In the genomic region with DNA sequence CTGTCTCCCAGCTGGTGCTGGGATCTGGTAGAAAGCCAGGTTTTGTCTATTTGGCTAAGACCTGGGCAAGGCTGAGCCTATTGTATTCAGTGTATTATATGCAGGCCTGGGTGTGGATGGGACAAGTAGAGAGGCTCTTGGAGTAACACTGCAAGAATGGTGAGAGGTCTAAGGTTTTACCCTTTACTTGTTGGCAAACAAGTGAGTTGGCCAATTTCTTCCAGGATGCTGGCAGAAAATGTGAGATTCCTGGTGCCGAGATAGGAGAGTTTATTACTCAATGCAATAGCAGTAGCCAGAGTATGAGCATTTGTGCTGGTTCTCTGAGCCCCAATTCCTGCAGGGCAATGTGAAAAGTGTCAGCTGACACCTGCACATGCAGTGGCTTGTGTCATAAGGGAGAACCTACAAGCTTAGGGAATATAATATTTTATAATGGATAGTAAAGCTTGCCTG, we compare ENCODE assay signal across 18 cellular contexts.
A peak's percentile ranks its signal among the peaks of the same experiment; 100 is the strongest.
DNase-seq lines count a peak whose midpoint lies in the region; ATAC-seq and TF ChIP-seq lines count a peak whose summit lies in the region.
"Had no signal": no experiment of that assay in that cellular context is flagged by ENCODE, and none has a peak within 500 bp of the region (broad histone marks: within the 10 kb centered on the region; RNA-seq: fewer than 3 reads in every experiment).

No MANE protein-coding gene starts in this region.

- no peaks in the 10 kb centered on the region for H3K4me1 ChIP-seq in breast epithelium
- peaks cover 0 to 24% (median 6%) of the 10 kb centered on the region in 4 donors for H3K4me1 ChIP-seq in transverse colon
- no peaks in the 10 kb centered on the region for H3K4me1 ChIP-seq in gastroesophageal sphincter
- H3K4me1 ChIP-seq: BLaER1, HAP-1 had no signal

- no peaks in the 10 kb centered on the region for H3K9me3 ChIP-seq in breast epithelium
- no peaks in the 10 kb centered on the region for H3K9me3 ChIP-seq in transverse colon
- H3K9me3 ChIP-seq in gastroesophageal sphincter: no peaks in the 10 kb centered on the region
- H3K9me3 ChIP-seq: BLaER1, HAP-1 had no signal

- H3K27me3 ChIP-seq in breast epithelium: no peaks in the 10 kb centered on the region
- no peaks in the 10 kb centered on the region for H3K27me3 ChIP-seq in transverse colon
- H3K27me3 ChIP-seq in gastroesophageal sphincter: no peaks in the 10 kb centered on the region
- H3K27me3 ChIP-seq: BLaER1 had no signal

- DNase-seq in MCF 10A (ENCODE audit: unreplicated experiment): peak; percentile 5
- DNase-seq in breast epithelium (ENCODE audit: low spot score in 2 of 2): no peak
- peak; percentile 58 for DNase-seq in amniotic epithelial cell (ENCODE audit: low read depth)
- DNase-seq in mucosa of gallbladder (ENCODE audit: low spot score): peak; percentile 47
- DNase-seq in transverse colon: peak; percentile 45
- no peak for DNase-seq in stimulated activated CD4-positive, alpha-beta T cell treated with anti-CD3 and anti-CD28 coated beads, Interleukin-2, amount 100 ng/mL, for 48 hours
- DNase-seq in NCI-H187 (lab: John Stamatoyannopoulos, UW): no peak
- DNase-seq: CD8-positive, alpha-beta T cell; DMS79 treated with DMSO at 0.1 percent for 48 hours; MM.1S; NCI-H1092 treated with DMSO at 0.1 percent for 48 hours; NCI-H187 treated with DMSO at 0.1 percent for 48 hours; NCI-H345; NCI-H526 treated with DMSO at 0.1 percent for 48 hours had no signal

- TF ChIP-seq POLR2A in breast epithelium (IDR thresholded peaks at IDR 0.05) (no peak), transverse colon (IDR thresholded peaks at IDR 0.05) (no peak), gastroesophageal sphincter (IDR thresholded peaks at IDR 0.05) (no peak)

- no peaks in the 10 kb centered on the region for H3K36me3 Mint-ChIP-seq in MCF 10A (ENCODE audit: insufficient read depth, unreplicated experiment)
- H3K36me3 Mint-ChIP-seq: CD8-positive, alpha-beta T cell had no signal

- H3K4me1 Mint-ChIP-seq in MCF 10A (ENCODE audit: insufficient read depth, unreplicated experiment): no peaks in the 10 kb centered on the region

- POLR2A ChIA-PET in MCF 10A (lab: Yijun Ruan, JAX): no interaction called here

- no peaks in the 10 kb centered on the region for H3K9me3 Mint-ChIP-seq in MCF 10A (ENCODE audit: unreplicated experiment)
- H3K9me3 Mint-ChIP-seq: CD8-positive, alpha-beta T cell had no signal

- no TSS peak for BruUV-seq in MCF 10A (replicated peaks; lab: Mats Ljungman, UMichigan)

- no peak for ATAC-seq in gastroesophageal sphincter
- ATAC-seq: CD8-positive, alpha-beta T cell had no signal

- CTCF ChIA-PET in MCF 10A (lab: Yijun Ruan, JAX): interaction anchor here (0.7 kb wide), 3 partner anchors 283 to 595 kb away, joined by 3 read pairs; no protein-coding TSS in a partner anchor

- H3K27me3 Mint-ChIP-seq in MCF 10A (ENCODE audit: insufficient read depth, unreplicated experiment): no peaks in the 10 kb centered on the region

- H3K4me3 ChIP-seq in breast epithelium (no peak overlapping the region), transverse colon (no peak overlapping the region), gastroesophageal sphincter (no peak overlapping the region)
- H3K4me3 ChIP-seq: BLaER1, HAP-1 had no signal

- WGBS in transverse colon (ENCODE audit: low coverage in 1 of 2), 2 donors: 48% methylated on average over 1 of the region's 1 CpG; no CpG with 5 or more reads in 1 of the 2 donors
- WGBS in gastroesophageal sphincter (ENCODE audit: low coverage in 1 of 2), 2 donors: 44% methylated on average over 1 of the region's 1 CpG; no CpG with 5 or more reads in 1 of the 2 donors

- H3K4me3 Mint-ChIP-seq in MCF 10A (ENCODE audit: unreplicated experiment): no peak overlapping the region
- H3K4me3 Mint-ChIP-seq: CD8-positive, alpha-beta T cell had no signal

- TF ChIP-seq EP300 in transverse colon (IDR thresholded peaks at IDR 0.05; ENCODE audit: low read depth) (no peak), gastroesophageal sphincter (IDR thresholded peaks at IDR 0.05) (no peak)

- H3K36me3 ChIP-seq in breast epithelium (no peaks in the 10 kb centered on the region), transverse colon (no peaks in the 10 kb centered on the region), gastroesophageal sphincter (no peaks in the 10 kb centered on the region)
- H3K36me3 ChIP-seq: BLaER1, HAP-1 had no signal

- H3K27ac ChIP-seq in breast epithelium (no peak overlapping the region), transverse colon (peak overlapping the region; percentile 36 to 74 (median 64)), gastroesophageal sphincter (no peak overlapping the region)
- H3K27ac ChIP-seq: BLaER1, KMS-11 had no signal

- H3K27ac Mint-ChIP-seq in MCF 10A (ENCODE audit: low read depth, unreplicated experiment): no peak overlapping the region
- H3K27ac Mint-ChIP-seq: CD8-positive, alpha-beta T cell had no signal

- TF ChIP-seq CTCF in MCF 10A (IDR thresholded peaks at IDR 0.05; ENCODE audit: unreplicated experiment) (no peak), breast epithelium (IDR thresholded peaks at IDR 0.05) (no peak), transverse colon (IDR thresholded peaks at IDR 0.05) (no peak), gastroesophageal sphincter (IDR thresholded peaks at IDR 0.05) (no peak)

- in situ Hi-C loops in transverse colon (cut with MboI; ENCODE audit: low pct_ligation_motif_present in 1 of 4, low pct_unique_long_range_greater_than_20kb in 1 of 4, low sequenced_read_pairs in 3 of 4): no loop called here

- intact Hi-C loops in MCF 10A (cut with micrococcal nuclease) (no loop called here), breast epithelium (cut with DNase I; ENCODE audit: low total_unique reads) (loop anchor here (10.0 kb wide), 1 partner anchor 803 kb away; no protein-coding TSS in a partner anchor), transverse colon (cut with DNase I; ENCODE audit: low total_unique reads) (no loop called here)

Comparison
In these comparisons a context has a peak if more than half of its experiments do, and no peak if none do; other contexts are left out.
1. DNase-seq: peak in MCF 10A (single experiment), amniotic epithelial cell (single experiment), mucosa of gallbladder (single experiment) and transverse colon (single experiment); none in breast epithelium (0 of 2), stimulated activated CD4-positive, alpha-beta T cell treated with anti-CD3 and anti-CD28 coated beads, Interleukin-2, amount 100 ng/mL, for 48 hours (0 of 2) and NCI-H187 (0 of 2).
2. H3K27ac ChIP-seq: peak in transverse colon (4 of 4); none in breast epithelium (0 of 2) and gastroesophageal sphincter (0 of 4).